9 cellular contexts compared by ENCODE assay signal in the genomic region with DNA sequence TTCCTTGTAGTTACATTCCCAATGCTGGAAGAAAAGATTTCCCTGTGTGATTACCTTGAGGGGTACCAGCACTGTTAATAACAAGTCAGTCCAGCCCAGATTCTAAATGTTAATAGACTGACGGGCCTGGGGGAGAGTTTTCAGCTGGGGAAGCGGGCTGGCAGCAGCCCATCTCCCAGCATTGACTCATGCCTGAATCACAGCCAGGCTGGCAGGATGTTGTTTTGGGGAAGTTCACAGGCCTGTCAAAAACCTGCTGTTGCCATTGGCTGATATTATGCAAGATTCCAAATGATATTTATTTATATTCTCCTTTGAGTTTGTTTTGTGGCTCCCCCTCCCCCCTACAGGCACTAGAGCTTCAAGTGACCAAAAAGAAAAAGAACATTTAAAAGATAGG.
A peak's percentile ranks its signal among the peaks of the same experiment; 100 is the strongest.
DNase-seq lines count a peak whose midpoint lies in the region; ATAC-seq and TF ChIP-seq lines count a peak whose summit lies in the region.
"Had no signal": no experiment of that assay in that cellular context is flagged by ENCODE, and none has a peak within 500 bp of the region (broad histone marks: within the 10 kb centered on the region; RNA-seq: fewer than 3 reads in every experiment).

No MANE protein-coding gene starts in this region.

- H3K27me3 Mint-ChIP-seq in natural killer cell (ENCODE audit: low read depth in 2 of 2) = no peaks in the 10 kb centered on the region
- peaks cover 7% of the 10 kb centered on the region for H3K27me3 Mint-ChIP-seq in CD8-positive, alpha-beta T cell (ENCODE audit: low read depth)

- H3K4me3 Mint-ChIP-seq in natural killer cell = no peak overlapping the region
- no peak overlapping the region for H3K4me3 Mint-ChIP-seq in CD8-positive, alpha-beta T cell

- CTCF ChIA-PET in CD8-positive, alpha-beta T cell (lab: Charles Lee) = no interaction called here

- H3K9me3 Mint-ChIP-seq in natural killer cell = peaks cover 4% of the 10 kb centered on the region in 2 donors
- H3K9me3 Mint-ChIP-seq in CD8-positive, alpha-beta T cell = no peaks in the 10 kb centered on the region

- ATAC-seq in natural killer cell = no peak
- ATAC-seq in GM19328 (IDR thresholded peaks at IDR 0.05; ENCODE audit: unreplicated experiment) = no peak
- ATAC-seq in HG03095 (IDR thresholded peaks at IDR 0.05; ENCODE audit: unreplicated experiment) = no peak
- ATAC-seq in CD8-positive, alpha-beta T cell = no peak

- H3K36me3 ChIP-seq in CD8-positive, alpha-beta T cell (ENCODE audit: insufficient read depth, low read length) = no peaks in the 10 kb centered on the region

- no peaks in the 10 kb centered on the region for H3K4me1 ChIP-seq in CD8-positive, alpha-beta T cell (ENCODE audit: insufficient read depth, low read length)

- H3K36me3 Mint-ChIP-seq in natural killer cell = no peaks in the 10 kb centered on the region
- no peaks in the 10 kb centered on the region for H3K36me3 Mint-ChIP-seq in CD8-positive, alpha-beta T cell

- H3K9me3 ChIP-seq in CD8-positive, alpha-beta T cell (ENCODE audit: low read length) = no peaks in the 10 kb centered on the region

- no peaks in the 10 kb centered on the region for H3K27me3 ChIP-seq in CD8-positive, alpha-beta T cell (ENCODE audit: insufficient read depth, low read length)

- H3K27ac ChIP-seq in CD8-positive, alpha-beta T cell (ENCODE audit: low read depth, low read length) = no peak overlapping the region

- DNase-seq in GM04504 (ENCODE audit: low read depth) = peak; percentile 74
- DNase-seq in SW 1271 (lab: John Stamatoyannopoulos, UW) = peak; percentile 16 to 85
- DNase-seq in foreskin melanocyte = peak; percentile 53
- peak; percentile 78 for DNase-seq in pulmonary artery endothelial cell (ENCODE audit: low read depth, low spot score)
- DNase-seq in natural killer cell = no peak
- DNase-seq in CD8-positive, alpha-beta T cell = no peak
- DNase-seq: activated CD4-positive, alpha-beta T cell treated with anti-CD3 and anti-CD28 coated beads, Interleukin-2, amount 50 U/mL, for 1 hour had no signal

- intact Hi-C loops in natural killer cell (cut with micrococcal nuclease) = no loop called here
- intact Hi-C loops in CD8-positive, alpha-beta T cell (cut with DNase I, micrococcal nuclease) = no loop called here

- H3K27ac Mint-ChIP-seq in natural killer cell = no peak overlapping the region
- H3K27ac Mint-ChIP-seq in CD8-positive, alpha-beta T cell = no peak overlapping the region

- no peak overlapping the region for H3K4me3 ChIP-seq in CD8-positive, alpha-beta T cell (ENCODE audit: low read depth, low read length)

- TF ChIP-seq CTCF in natural killer cell (IDR thresholded peaks at IDR 0.05) = no peak
- TF ChIP-seq CTCF in CD8-positive, alpha-beta T cell (IDR thresholded peaks at IDR 0.05) = no peak

- H3K4me1 Mint-ChIP-seq in natural killer cell = no peaks in the 10 kb centered on the region
- H3K4me1 Mint-ChIP-seq in CD8-positive, alpha-beta T cell (ENCODE audit: low read depth) = no peaks in the 10 kb centered on the region

- POLR2A ChIA-PET in CD8-positive, alpha-beta T cell (lab: Charles Lee) = no interaction called here

Comparison
In these comparisons a context has a peak if more than half of its experiments do, and no peak if none do; other contexts are left out.
1. DNase-seq: peak in GM04504 (single experiment), SW 1271 (2 of 2), foreskin melanocyte (single experiment) and pulmonary artery endothelial cell (single experiment); none in natural killer cell (single experiment) and CD8-positive, alpha-beta T cell (0 of 7).